ENCODE assay signal across 28 cellular contexts in genomic region chr11:70620510-70621184, GRCh38.
"Had no signal": no experiment of that assay in that cellular context is flagged by ENCODE, and none has a peak within 500 bp of the region (broad histone marks: within the 10 kb centered on the region; RNA-seq: fewer than 3 reads in every experiment).

No MANE protein-coding gene starts in this region.

- DNase-seq: colonic mucosa; cortex of kidney; dermis blood vessel endothelial cell; dorsolateral prefrontal cortex; effector CD4-positive, alpha-beta T cell; effector CD8-positive, alpha-beta T cell; effector memory CD4-positive, alpha-beta T cell; effector memory CD8-positive, alpha-beta T cell; endodermal cell; erythroblast; esophagus squamous epithelium; foreskin fibroblast; foreskin keratinocyte; foreskin melanocyte; gastrocnemius medialis; glutamatergic neuron; head of caudate nucleus; heart right ventricle had no signal

- H3K27me3 ChIP-seq: colonic mucosa, dorsolateral prefrontal cortex, foreskin keratinocyte, gastrocnemius medialis, gastroesophageal sphincter had no signal

- H3K9me3 ChIP-seq: colonic mucosa had no signal

- FAIRE-seq: colon, endometrium, endothelial cell of umbilical vein, frontal cortex had no signal

- H3K4me1 ChIP-seq: esophagus squamous epithelium, foreskin keratinocyte, gastroesophageal sphincter, heart left ventricle, heart right ventricle had no signal

- ATAC-seq: effector memory CD8-positive, alpha-beta T cell; esophagus mucosa; foreskin keratinocyte; gastrocnemius medialis; gastroesophageal sphincter; heart left ventricle; heart right ventricle had no signal

- H3K4me3 ChIP-seq: colonic mucosa, coronary artery, dorsolateral prefrontal cortex, esophagus muscularis mucosa, esophagus squamous epithelium, gastrocnemius medialis, gastroesophageal sphincter, heart left ventricle, heart right ventricle had no signal

- H3K27ac ChIP-seq: colonic mucosa, coronary artery, epithelial cell of prostate, esophagus muscularis mucosa, esophagus squamous epithelium, foreskin keratinocyte, gastrocnemius medialis, gastroesophageal sphincter, heart left ventricle, heart right ventricle had no signal

- H3K36me3 ChIP-seq: colonic mucosa, esophagus muscularis mucosa, esophagus squamous epithelium, gastrocnemius medialis, gastroesophageal sphincter, heart left ventricle, heart right ventricle had no signal
